In the genomic region with DNA sequence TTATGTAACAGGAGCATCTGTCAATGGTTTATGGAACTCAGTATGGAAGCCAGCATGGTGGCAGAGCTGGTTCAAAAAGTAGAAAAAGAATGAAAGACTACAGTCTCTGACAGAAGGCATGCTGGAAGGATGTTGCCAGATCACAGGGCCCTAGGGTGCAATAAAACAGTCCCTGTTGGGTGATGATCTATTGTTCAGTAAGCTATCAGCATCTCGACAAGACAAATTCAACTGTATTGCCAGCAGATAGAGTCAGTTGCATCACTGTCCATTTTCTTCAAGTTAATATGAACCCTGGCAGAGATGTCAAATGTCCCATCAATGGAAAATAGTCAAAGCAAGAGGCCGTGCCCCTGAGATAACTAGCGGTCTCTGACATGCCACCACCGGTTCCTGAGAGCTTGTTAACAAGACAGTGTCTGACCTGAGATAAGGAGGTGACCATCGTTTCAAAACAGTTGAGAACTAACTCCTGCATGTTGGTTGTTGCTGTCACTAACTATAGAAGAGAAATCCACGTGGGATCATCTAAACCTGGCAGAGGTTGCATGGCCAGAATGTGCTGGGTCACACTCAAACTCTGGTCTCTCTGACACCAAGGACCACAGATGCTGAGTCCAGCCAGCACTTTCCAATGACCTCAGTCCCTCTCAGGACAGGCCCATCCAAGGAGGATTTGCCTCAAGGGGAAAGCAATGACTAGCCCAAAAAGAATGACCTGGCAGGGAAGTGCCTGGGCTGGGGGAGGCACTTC, we compare ENCODE assay signal across 10 cellular contexts.
DNase-seq lines count a peak whose midpoint lies in the region; ATAC-seq and TF ChIP-seq lines count a peak whose summit lies in the region.
"Had no signal": no experiment of that assay in that cellular context is flagged by ENCODE, and none has a peak within 500 bp of the region (broad histone marks: within the 10 kb centered on the region; RNA-seq: fewer than 3 reads in every experiment).

No MANE protein-coding gene starts in this region.

- H3K9ac ChIP-seq in mesenchymal stem cell (ENCODE audit: low read length): peak overlapping the region; percentile 76

- no peak overlapping the region for H2AFZ ChIP-seq in mesenchymal stem cell (ENCODE audit: low read depth, low read length)

- H2BK120ac ChIP-seq in mesenchymal stem cell (ENCODE audit: low read depth, low read length): no peak overlapping the region

- no peak for TF ChIP-seq CTCF in chondrocyte (IDR thresholded peaks at IDR 0.05)

- WGBS in mesenchymal stem cell: 31% methylated on average over 6 of the region's 6 CpGs
- WGBS in aorta, 2 donors: 59 to 60% methylated on average over 6 of the region's 6 CpGs

- no peak overlapping the region for H2AK5ac ChIP-seq in mesenchymal stem cell (ENCODE audit: low read length, severe bottlenecking)

- H3K27ac ChIP-seq in mesenchymal stem cell (ENCODE audit: low read length, poor library complexity, severe bottlenecking) (no peak overlapping the region), aorta (ENCODE audit: low read depth in 1 of 2, low read length in 2 of 2) (peak overlapping the region; percentile 61 to 72)

- no peak overlapping the region for H4K91ac ChIP-seq in mesenchymal stem cell (ENCODE audit: low read length)

- H2BK5ac ChIP-seq in mesenchymal stem cell (ENCODE audit: low read depth, low read length, poor library complexity, severe bottlenecking): no peak overlapping the region

- H4K8ac ChIP-seq in mesenchymal stem cell (ENCODE audit: low read length): no peak overlapping the region

- H3K9me3 ChIP-seq in mesenchymal stem cell (ENCODE audit: control insufficient read depth, low read length): peaks cover 8% of the 10 kb centered on the region
- no peaks in the 10 kb centered on the region for H3K9me3 ChIP-seq in aorta (ENCODE audit: control insufficient read depth, low read length)

- no peak overlapping the region for H3K18ac ChIP-seq in mesenchymal stem cell (ENCODE audit: low read depth in 1 of 2, low read length in 2 of 2)

- DNase-seq in M059J (ENCODE audit: low read depth) (peak; percentile 98), chondrocyte (ENCODE audit: low spot score) (no peak), mesenchymal stem cell (peak; percentile 27), aorta (no peak), epidermal melanocyte (ENCODE audit: insufficient read length, low spot score) (no peak), LoVo (ENCODE audit: low spot score) (no peak), GDM1 (lab: John Stamatoyannopoulos, UW) (no peak)
- DNase-seq: activated T-cell treated with anti-CD3 and anti-CD28 coated beads, Interleukin-2, amount 50 U/mL, for 1 hour; NCI-H345; T-helper 2 cell had no signal

- H3K27me3 Mint-ChIP-seq in chondrocyte (ENCODE audit: low read depth): no peaks in the 10 kb centered on the region

- peaks cover 42% of the 10 kb centered on the region for H3K4me1 Mint-ChIP-seq in chondrocyte (ENCODE audit: low read depth)

- H3K14ac ChIP-seq in mesenchymal stem cell (ENCODE audit: low read length in 2 of 2): no peak overlapping the region

- no peak overlapping the region for H3K4me3 ChIP-seq in mesenchymal stem cell (ENCODE audit: insufficient read depth in 1 of 2, low read depth in 1 of 2, low read length in 2 of 2)
- H3K4me3 ChIP-seq in aorta (ENCODE audit: low read length in 2 of 2): no peak overlapping the region

- intact Hi-C loops in aorta (cut with DNase I): loop anchor here in 1 of 2 donors (1.0 to 10.0 kb wide), 3 partner anchors 24 to 124 kb away; a partner anchor contains a TSS

- H3K4me1 ChIP-seq in mesenchymal stem cell (ENCODE audit: control insufficient read depth, insufficient read depth, low read depth, low read length) (peaks cover 7% of the 10 kb centered on the region), aorta (ENCODE audit: control insufficient read depth in 1 of 2, insufficient read depth in 2 of 2, low read length in 2 of 2) (peaks cover 7 to 8% of the 10 kb centered on the region in 2 donors)

- ATAC-seq in aorta (ENCODE audit: low FRiP score): peak; percentile 24

- H3K79me1 ChIP-seq in mesenchymal stem cell (replicated peaks; ENCODE audit: low read length, poor library complexity, severe bottlenecking): no peaks in the 10 kb centered on the region

- H3K9me3 Mint-ChIP-seq in chondrocyte (ENCODE audit: low read depth): peaks cover 3% of the 10 kb centered on the region

- no peak overlapping the region for H2BK15ac ChIP-seq in mesenchymal stem cell (ENCODE audit: low read depth, poor library complexity, severe bottlenecking)

- peak overlapping the region in 1 of 2 experiments; percentile 4 for H2BK12ac ChIP-seq in mesenchymal stem cell (ENCODE audit: low read length in 2 of 2)

- peak overlapping the region; percentile 98 for H3K27ac Mint-ChIP-seq in chondrocyte (ENCODE audit: unreplicated experiment)

- no peak overlapping the region for H3K4ac ChIP-seq in mesenchymal stem cell (ENCODE audit: low read depth in 1 of 2, low read length in 2 of 2)

- no peak overlapping the region for H3K4me3 Mint-ChIP-seq in chondrocyte (ENCODE audit: unreplicated experiment)

- no peak overlapping the region for H3K4me2 ChIP-seq in mesenchymal stem cell (ENCODE audit: low read length, poor library complexity, severe bottlenecking)

- no peak overlapping the region for H3K23ac ChIP-seq in mesenchymal stem cell (ENCODE audit: low read length in 2 of 2)

- H3K27me3 ChIP-seq in mesenchymal stem cell (ENCODE audit: control insufficient read depth in 1 of 2, insufficient read depth in 1 of 2, low read length in 2 of 2): peaks cover 0 to 3% of the 10 kb centered on the region in 2 experiments
- no peaks in the 10 kb centered on the region for H3K27me3 ChIP-seq in aorta (ENCODE audit: control insufficient read depth in 1 of 2, insufficient read depth in 2 of 2, low read length in 1 of 2)

- no peaks in the 10 kb centered on the region for H3K36me3 Mint-ChIP-seq in chondrocyte (ENCODE audit: low read depth)

- no peaks in the 10 kb centered on the region for H3K36me3 ChIP-seq in mesenchymal stem cell (ENCODE audit: control insufficient read depth in 1 of 2, insufficient read depth in 2 of 2, low read depth in 1 of 2, low read length in 2 of 2)
- H3K36me3 ChIP-seq in aorta (ENCODE audit: control insufficient read depth in 1 of 2, insufficient read depth in 2 of 2, low read length in 1 of 2): no peaks in the 10 kb centered on the region

Comparison
In these comparisons a context has a peak if more than half of its experiments do, and no peak if none do; other contexts are left out.
1. DNase-seq: peak in M059J (single experiment) and mesenchymal stem cell (single experiment); none in chondrocyte (single experiment), aorta (0 of 2), epidermal melanocyte (single experiment), LoVo (single experiment) and GDM1 (single experiment).